31 cellular contexts compared by ENCODE assay signal in genomic region chr2:20557226-20557625, GRCh38.
"Had no signal": no experiment of that assay in that cellular context is flagged by ENCODE, and none has a peak within 500 bp of the region (broad histone marks: within the 10 kb centered on the region; RNA-seq: fewer than 3 reads in every experiment).

No MANE protein-coding gene starts in this region.

- H3K4me1 Mint-ChIP-seq: activated CD4-positive, alpha-beta T cell treated with anti-CD3 and anti-CD28 coated beads for 36 hours; activated CD4-positive, alpha-beta T cell treated with anti-CD3 and anti-CD28 coated beads, Interleukin-2, amount 10 ng/mL, durations not matched to agents 24 days and 14 days; activated naive CD4-positive, alpha-beta T cell treated with anti-CD3 and anti-CD28 coated beads, Interleukin-2, amount 50 U/mL, for 24 hours; activated naive CD8-positive, alpha-beta T cell treated with anti-CD3 and anti-CD28 coated beads for 36 hours had no signal

- H3K4me3 Mint-ChIP-seq: activated CD4-positive, alpha-beta memory T cell treated with anti-CD3 and anti-CD28 coated beads for 36 hours; activated CD4-positive, alpha-beta T cell treated with anti-CD3 and anti-CD28 coated beads for 36 hours; activated CD4-positive, alpha-beta T cell treated with anti-CD3 and anti-CD28 coated beads, Interleukin-2, amount 10 ng/mL, durations not matched to agents 24 days and 14 days; activated CD8-positive, alpha-beta memory T cell treated with anti-CD3 and anti-CD28 coated beads, Interleukin-2, amount 10 ng/mL, durations not matched to agents 7 days and 5 days; activated CD8-positive, alpha-beta T cell treated with anti-CD3 and anti-CD28 coated beads, Interleukin-2, amount 10 ng/mL, durations not matched to agents 7 days and 5 days; activated naive CD4-positive, alpha-beta T cell treated with anti-CD3 and anti-CD28 coated beads for 36 hours; activated naive CD4-positive, alpha-beta T cell treated with anti-CD3 and anti-CD28 coated beads, Interleukin-2, amount 50 U/mL, for 24 hours; activated naive CD8-positive, alpha-beta T cell treated with anti-CD3 and anti-CD28 coated beads for 36 hours; activated naive CD8-positive, alpha-beta T cell treated with anti-CD3 and anti-CD28 coated beads, Interleukin-2, amount 50 U/mL, for 24 hours; activated T-helper 1 cell treated with anti-CD3 and anti-CD28 coated beads, Interleukin-12 subunit alpha, Interleukin-12 subunit beta, Interleukin-2, Interleukin-4 antibody, amounts not matched to agents 30 ng/mL and 10 ng/mL and 1 ng/mL, durations not matched to agents 14 hours and 24 hours and 36 hours; effector memory CD8-positive, alpha-beta T cell had no signal

- H3K36me3 Mint-ChIP-seq: activated CD4-positive, alpha-beta memory T cell treated with anti-CD3 and anti-CD28 coated beads for 36 hours; activated CD8-positive, alpha-beta memory T cell treated with anti-CD3 and anti-CD28 coated beads, Interleukin-2, amount 10 ng/mL, durations not matched to agents 7 days and 5 days; activated naive CD4-positive, alpha-beta T cell treated with anti-CD3 and anti-CD28 coated beads, Interleukin-2, amount 50 U/mL, for 24 hours; activated naive CD8-positive, alpha-beta T cell treated with anti-CD3 and anti-CD28 coated beads for 36 hours had no signal

- H3K9me3 Mint-ChIP-seq: activated CD4-positive, alpha-beta memory T cell treated with anti-CD3 and anti-CD28 coated beads for 36 hours; activated CD4-positive, alpha-beta T cell treated with anti-CD3 and anti-CD28 coated beads, Interleukin-2, amount 10 ng/mL, durations not matched to agents 24 days and 14 days; activated naive CD4-positive, alpha-beta T cell treated with anti-CD3 and anti-CD28 coated beads for 36 hours; activated naive CD4-positive, alpha-beta T cell treated with anti-CD3 and anti-CD28 coated beads, Interleukin-2, amount 50 U/mL, for 24 hours; activated naive CD8-positive, alpha-beta T cell treated with anti-CD3 and anti-CD28 coated beads for 36 hours; activated naive CD8-positive, alpha-beta T cell treated with anti-CD3 and anti-CD28 coated beads, Interleukin-2, amount 50 U/mL, for 24 hours; activated T-helper 1 cell treated with anti-CD3 and anti-CD28 coated beads, Interleukin-12 subunit alpha, Interleukin-12 subunit beta, Interleukin-2, Interleukin-4 antibody, amounts not matched to agents 30 ng/mL and 10 ng/mL and 1 ng/mL, durations not matched to agents 14 hours and 24 hours and 36 hours; activated T-helper 2 cell treated with anti-CD3 and anti-CD28 coated beads, Interferon-gamma antibody, Interleukin-2, Interleukin-4, amounts not matched to agents 10 μg/mL and 5 μg/mL and 100 μg/mL, durations not matched to agents 14 hours and 24 hours and 36 hours; effector memory CD8-positive, alpha-beta T cell had no signal

- H3K4me3 ChIP-seq: adrenal gland, body of pancreas, esophagus muscularis mucosa, gastrocnemius medialis, heart left ventricle had no signal

- DNase-seq: activated CD4-positive, alpha-beta memory T cell treated with anti-CD3 and anti-CD28 coated beads for 36 hours; activated CD4-positive, alpha-beta T cell treated with anti-CD3 and anti-CD28 coated beads for 36 hours; activated CD4-positive, alpha-beta T cell treated with anti-CD3 and anti-CD28 coated beads, Interleukin-2, amount 10 ng/mL, durations not matched to agents 24 days and 14 days; activated CD4-positive, CD25-positive, alpha-beta regulatory T cell; activated CD4-positive, CD25-positive, alpha-beta regulatory T cell treated with anti-CD3 and anti-CD28 coated beads, Interleukin-2, amount 50 U/mL, for 72 hours; activated CD8-positive, alpha-beta memory T cell treated with anti-CD3 and anti-CD28 coated beads, Interleukin-2, amount 10 ng/mL, durations not matched to agents 7 days and 5 days; activated CD8-positive, alpha-beta memory T cell treated with anti-CD3 and anti-CD28 coated beads, Interleukin-2, amount 50 U/mL, for 4 hours; activated CD8-positive, alpha-beta T cell treated with anti-CD3 and anti-CD28 coated beads, Interleukin-2, amount 10 ng/mL, durations not matched to agents 7 days and 5 days; activated effector memory CD4-positive, alpha-beta T cell treated with anti-CD3 and anti-CD28 coated beads, Interleukin-2, amount 50 U/mL, for 16 hours; activated naive CD4-positive, alpha-beta T cell treated with anti-CD3 and anti-CD28 coated beads for 36 hours; activated naive CD8-positive, alpha-beta T cell treated with anti-CD3 and anti-CD28 coated beads for 36 hours; activated naive CD8-positive, alpha-beta T cell treated with anti-CD3 and anti-CD28 coated beads, Interleukin-2, amount 50 U/mL, for 24 hours; activated T-cell treated with anti-CD3 and anti-CD28 coated beads, Interleukin-2, amount 50 U/mL, for 1 hour; activated T-cell treated with anti-CD3 and anti-CD28 coated beads, Interleukin-2, amount 50 U/mL, for 48 hours; adrenal gland; amygdala; body of pancreas; caudate nucleus; cortex of kidney; effector CD4-positive, alpha-beta T cell; effector memory CD8-positive, alpha-beta T cell; erythroblast; foreskin keratinocyte; gastrocnemius medialis; glutamatergic neuron; T-helper 2 cell had no signal

- H3K27ac Mint-ChIP-seq: activated CD4-positive, alpha-beta memory T cell treated with anti-CD3 and anti-CD28 coated beads for 36 hours; activated CD4-positive, alpha-beta T cell treated with anti-CD3 and anti-CD28 coated beads for 36 hours; activated CD4-positive, alpha-beta T cell treated with anti-CD3 and anti-CD28 coated beads, Interleukin-2, amount 10 ng/mL, durations not matched to agents 24 days and 14 days; activated CD8-positive, alpha-beta memory T cell treated with anti-CD3 and anti-CD28 coated beads, Interleukin-2, amount 10 ng/mL, durations not matched to agents 7 days and 5 days; activated CD8-positive, alpha-beta T cell treated with anti-CD3 and anti-CD28 coated beads, Interleukin-2, amount 10 ng/mL, durations not matched to agents 7 days and 5 days; activated naive CD4-positive, alpha-beta T cell treated with anti-CD3 and anti-CD28 coated beads for 36 hours; activated naive CD4-positive, alpha-beta T cell treated with anti-CD3 and anti-CD28 coated beads, Interleukin-2, amount 50 U/mL, for 24 hours; activated naive CD8-positive, alpha-beta T cell treated with anti-CD3 and anti-CD28 coated beads for 36 hours; activated naive CD8-positive, alpha-beta T cell treated with anti-CD3 and anti-CD28 coated beads, Interleukin-2, amount 50 U/mL, for 24 hours; activated T-helper 1 cell treated with anti-CD3 and anti-CD28 coated beads, Interleukin-12 subunit alpha, Interleukin-12 subunit beta, Interleukin-2, Interleukin-4 antibody, amounts not matched to agents 30 ng/mL and 10 ng/mL and 1 ng/mL, durations not matched to agents 14 hours and 24 hours and 36 hours; activated T-helper 2 cell treated with anti-CD3 and anti-CD28 coated beads, Interferon-gamma antibody, Interleukin-2, Interleukin-4, amounts not matched to agents 10 μg/mL and 5 μg/mL and 100 μg/mL, durations not matched to agents 14 hours and 24 hours and 36 hours; effector memory CD8-positive, alpha-beta T cell had no signal

- H3K4me1 ChIP-seq: body of pancreas, esophagus muscularis mucosa, heart left ventricle had no signal

- H3K36me3 ChIP-seq: adrenal gland, esophagus muscularis mucosa, gastrocnemius medialis, heart left ventricle had no signal

- ATAC-seq: activated CD4-positive, alpha-beta T cell treated with anti-CD3 and anti-CD28 coated beads for 36 hours; activated CD8-positive, alpha-beta memory T cell treated with anti-CD3 and anti-CD28 coated beads, Interleukin-2, amount 10 ng/mL, durations not matched to agents 7 days and 5 days; activated CD8-positive, alpha-beta T cell treated with anti-CD3 and anti-CD28 coated beads, Interleukin-2, amount 10 ng/mL, durations not matched to agents 7 days and 5 days; activated naive CD8-positive, alpha-beta T cell treated with anti-CD3 and anti-CD28 coated beads, Interleukin-2, amount 50 U/mL, for 24 hours; body of pancreas; effector memory CD8-positive, alpha-beta T cell; foreskin keratinocyte; gastrocnemius medialis; heart left ventricle had no signal

- H3K9me3 ChIP-seq: adrenal gland, body of pancreas, esophagus muscularis mucosa, gastrocnemius medialis, heart left ventricle had no signal

- H3K27me3 ChIP-seq: adrenal gland, body of pancreas, esophagus muscularis mucosa, foreskin keratinocyte, gastrocnemius medialis, heart left ventricle had no signal

- H3K27ac ChIP-seq: adrenal gland, body of pancreas, esophagus muscularis mucosa, foreskin keratinocyte, gastrocnemius medialis, heart left ventricle had no signal

- H3K27me3 Mint-ChIP-seq: activated naive CD4-positive, alpha-beta T cell treated with anti-CD3 and anti-CD28 coated beads, Interleukin-2, amount 50 U/mL, for 24 hours; activated naive CD8-positive, alpha-beta T cell treated with anti-CD3 and anti-CD28 coated beads, Interleukin-2, amount 50 U/mL, for 24 hours had no signal
